In genomic region chr16:57017251-57017650, GRCh38 we compare ENCODE assay signal across 15 cellular contexts. TPM values are rescaled to one million over a fixed set of nuclear protein-coding genes. Genes with fewer than 3 reads are reported as not detected.
DNase-seq lines count a peak whose midpoint lies in the region; ATAC-seq and TF ChIP-seq lines count a peak whose summit lies in the region.
"Had no signal": no experiment of that assay in that cellular context is flagged by ENCODE, and none has a peak within 500 bp of the region (broad histone marks: within the 10 kb centered on the region; RNA-seq: fewer than 3 reads in every experiment).

No MANE protein-coding gene starts in this region.

- H3K4me3 Mint-ChIP-seq in activated T-helper 17 cell treated with anti-CD3 and anti-CD28 coated beads, Interleukin-2, amount 50 U/mL, for 72 hours, result peak overlapping the region; percentile 51
- H3K4me3 Mint-ChIP-seq: endodermal cell had no signal

- in situ Hi-C loops in GM23248 (cut with MboI), result loop anchor here (10.0 kb wide), 1 partner anchor 62 kb away; no protein-coding TSS in a partner anchor

- H3K9me3 ChIP-seq in GM23248 (ENCODE audit: low read depth) (no peaks in the 10 kb centered on the region), gastroesophageal sphincter (no peaks in the 10 kb centered on the region)
- H3K9me3 ChIP-seq: BLaER1, left ventricle myocardium inferior, stomach had no signal

- WGBS in GM23248 (ENCODE audit: low coverage in 1 of 2, low lambda C conversion rate in 2 of 2, missing lambda C conversion rate in 2 of 2), 2 experiments, result 30 to 42% methylated on average over 1 of the region's 1 CpG
- WGBS in gastroesophageal sphincter (ENCODE audit: low coverage in 1 of 2), 2 donors, result 50% methylated on average over 1 of the region's 1 CpG; no CpG with 5 or more reads in 1 of the 2 donors

- H3K27me3 Mint-ChIP-seq in activated T-helper 17 cell treated with anti-CD3 and anti-CD28 coated beads, Interleukin-2, amount 50 U/mL, for 72 hours, result no peaks in the 10 kb centered on the region

- TF ChIP-seq CTCF in foreskin keratinocyte (conservative IDR thresholded peaks at IDR 0.05) (no peak), gastroesophageal sphincter (IDR thresholded peaks at IDR 0.05) (no peak)

- TF ChIP-seq EP300 in gastroesophageal sphincter (IDR thresholded peaks at IDR 0.05), result no peak

- peak; percentile 37 for ATAC-seq in activated T-helper 17 cell treated with anti-CD3 and anti-CD28 coated beads, Interleukin-2, amount 50 U/mL, for 72 hours (replicated peaks)
- ATAC-seq in foreskin keratinocyte, result peak; percentile 33
- no peak for ATAC-seq in gastroesophageal sphincter
- ATAC-seq in GM21717 (IDR thresholded peaks at IDR 0.05; ENCODE audit: unreplicated experiment), result no peak

- H3K36me3 ChIP-seq in ACC112 (ENCODE audit: insufficient read depth, low read length), result peaks cover 38% of the 10 kb centered on the region
- H3K36me3 ChIP-seq in GM23248 (ENCODE audit: low read depth), result peaks cover 22% of the 10 kb centered on the region; the same call in 1 of the 2 replicates
- H3K36me3 ChIP-seq in gastroesophageal sphincter, result peaks cover 0 to 55% of the 10 kb centered on the region in 2 donors

- peaks cover 29% of the 10 kb centered on the region for H3F3A ChIP-seq in GM23248 (ENCODE audit: insufficient read depth)

- H3K36me3 Mint-ChIP-seq in activated T-helper 17 cell treated with anti-CD3 and anti-CD28 coated beads, Interleukin-2, amount 50 U/mL, for 72 hours (ENCODE audit: low read depth), result peaks cover 93% of the 10 kb centered on the region

- H3K27ac ChIP-seq in ACC112 (ENCODE audit: low read depth, low read length), result peak overlapping the region; percentile 25; the same call in 1 of the 2 replicates
- H3K27ac ChIP-seq in GM23248, result no peak overlapping the region
- no peak overlapping the region for H3K27ac ChIP-seq in foreskin keratinocyte
- H3K27ac ChIP-seq in gastroesophageal sphincter, result no peak overlapping the region
- H3K27ac ChIP-seq: BLaER1, left ventricle myocardium inferior, stomach had no signal

- no peaks in the 10 kb centered on the region for H4K20me1 ChIP-seq in GM23248 (ENCODE audit: insufficient read depth)
- H4K20me1 ChIP-seq: BLaER1 had no signal

- H3K4me3 ChIP-seq in ACC112 (ENCODE audit: low read depth, low read length), result no peak overlapping the region
- H3K4me3 ChIP-seq in GM23248, result no peak overlapping the region
- H3K4me3 ChIP-seq in gastroesophageal sphincter, result no peak overlapping the region
- H3K4me3 ChIP-seq: BLaER1, left ventricle myocardium inferior, stomach had no signal

- H2AFZ ChIP-seq in ACC112 (ENCODE audit: low read length, unreplicated experiment), result no peak overlapping the region
- H2AFZ ChIP-seq in GM23248, result no peak overlapping the region

- H3K4me1 ChIP-seq in ACC112 (ENCODE audit: control insufficient read depth, insufficient read depth, low read length, unreplicated experiment) (peaks cover 24% of the 10 kb centered on the region), GM23248 (ENCODE audit: insufficient read depth) (peaks cover 24% of the 10 kb centered on the region), foreskin keratinocyte (peaks cover 19% of the 10 kb centered on the region), gastroesophageal sphincter (no peaks in the 10 kb centered on the region)

- no peak for TF ChIP-seq POLR2A in gastroesophageal sphincter (IDR thresholded peaks at IDR 0.05)

- peak overlapping the region; percentile 83 for H3K27ac Mint-ChIP-seq in activated T-helper 17 cell treated with anti-CD3 and anti-CD28 coated beads, Interleukin-2, amount 50 U/mL, for 72 hours
- H3K27ac Mint-ChIP-seq: endodermal cell had no signal

- no peaks in the 10 kb centered on the region for H3K9me2 ChIP-seq in GM23248 (ENCODE audit: insufficient read depth)

- H3K27me3 ChIP-seq in ACC112 (ENCODE audit: insufficient read depth, low read length) (no peaks in the 10 kb centered on the region), GM23248 (replicated peaks; ENCODE audit: insufficient read depth) (no peaks in the 10 kb centered on the region), foreskin keratinocyte (no peaks in the 10 kb centered on the region), gastroesophageal sphincter (no peaks in the 10 kb centered on the region)
- H3K27me3 ChIP-seq: BLaER1, stomach had no signal

- peak; percentile 38 for DNase-seq in GM23248
- peak in 1 of 2 donors; percentile 21 for DNase-seq in foreskin keratinocyte
- DNase-seq in hypothalamus (lab: John Stamatoyannopoulos, UW), result no peak
- DNase-seq in epidermal melanocyte (ENCODE audit: insufficient read length, low spot score), result no peak
- DNase-seq: left ventricle myocardium inferior, NCI-H2029 treated with DMSO at 0.1 percent for 48 hours, NCI-H748 treated with DMSO at 0.1 percent for 48 hours, stomach had no signal

- H3K4me2 ChIP-seq in GM23248 (ENCODE audit: unreplicated experiment), result no peak overlapping the region
- H3K4me2 ChIP-seq: BLaER1 had no signal

- H3K4me1 Mint-ChIP-seq in activated T-helper 17 cell treated with anti-CD3 and anti-CD28 coated beads, Interleukin-2, amount 50 U/mL, for 72 hours, result peaks cover 69% of the 10 kb centered on the region

- H3K79me2 ChIP-seq in ACC112 (ENCODE audit: control insufficient read depth, insufficient read depth, low read length, unreplicated experiment), result peaks cover 37% of the 10 kb centered on the region
- H3K79me2 ChIP-seq in GM23248 (ENCODE audit: insufficient read depth), result peaks cover 38% of the 10 kb centered on the region

- no peak overlapping the region for H3K9ac ChIP-seq in GM23248
- H3K9ac ChIP-seq: BLaER1 had no signal

- H3K9me3 Mint-ChIP-seq in activated T-helper 17 cell treated with anti-CD3 and anti-CD28 coated beads, Interleukin-2, amount 50 U/mL, for 72 hours, result no peaks in the 10 kb centered on the region
- H3K9me3 Mint-ChIP-seq: endodermal cell had no signal

RNA-seq across cellular contexts. Expression of gene NLRC5, which starts 27.9 kb away (rescaled TPM):
- 17.1 and 23.8 TPM in 2 replicates for total RNA-seq in GM23248 (2014; rRNA removed; shearing (Covaris generic))
- polyA plus RNA-seq in GM23248 (2016; fragmentation: Nextera tagmentation; extraction: Ambion mirVana) (9.3 and 10.6 TPM in 2 replicates), foreskin keratinocyte (5.2 and 5.8 TPM in 2 replicates)
- 100 to 1,000 TPM; 182 to 219 TPM for total RNA-seq in activated T-helper 17 cell treated with anti-CD3 and anti-CD28 coated beads, Interleukin-2, amount 50 U/mL, for 72 hours
- total RNA-seq in foreskin keratinocyte (8.4 and 10.3 TPM in 2 replicates), gastroesophageal sphincter (10 to 100 TPM; 11.1 to 39.7 (median 16.3) TPM)
- polyA plus RNA-seq: neural cell had no signal

RNA-seq across cellular contexts. Expression of gene CETP, which starts 55.5 kb away (rescaled TPM):
- total RNA-seq in GM23248 (2014; rRNA removed; shearing (Covaris generic)), result not detected in 2 replicates
- polyA plus RNA-seq in GM23248 (2016; fragmentation: Nextera tagmentation; extraction: Ambion mirVana), result not detected in 2 replicates
- total RNA-seq in activated T-helper 17 cell treated with anti-CD3 and anti-CD28 coated beads, Interleukin-2, amount 50 U/mL, for 72 hours, result not detected
- not detected in 2 replicates for total RNA-seq in foreskin keratinocyte
- not detected in 2 replicates for polyA plus RNA-seq in foreskin keratinocyte
- 1 to 10 TPM in 1 of 4 donors, not detected in 3; 1.6 TPM for total RNA-seq in gastroesophageal sphincter
- total RNA-seq: endodermal cell had no signal
- polyA plus RNA-seq: neural cell had no signal

Comparison
In these comparisons a context has a peak if more than half of its experiments do, and no peak if none do; other contexts are left out.
1. ATAC-seq: peak in activated T-helper 17 cell treated with anti-CD3 and anti-CD28 coated beads, Interleukin-2, amount 50 U/mL, for 72 hours (single experiment) and foreskin keratinocyte (single experiment); none in gastroesophageal sphincter (single experiment) and GM21717 (single experiment).